8 cellular contexts compared by ENCODE assay signal in the genomic region with DNA sequence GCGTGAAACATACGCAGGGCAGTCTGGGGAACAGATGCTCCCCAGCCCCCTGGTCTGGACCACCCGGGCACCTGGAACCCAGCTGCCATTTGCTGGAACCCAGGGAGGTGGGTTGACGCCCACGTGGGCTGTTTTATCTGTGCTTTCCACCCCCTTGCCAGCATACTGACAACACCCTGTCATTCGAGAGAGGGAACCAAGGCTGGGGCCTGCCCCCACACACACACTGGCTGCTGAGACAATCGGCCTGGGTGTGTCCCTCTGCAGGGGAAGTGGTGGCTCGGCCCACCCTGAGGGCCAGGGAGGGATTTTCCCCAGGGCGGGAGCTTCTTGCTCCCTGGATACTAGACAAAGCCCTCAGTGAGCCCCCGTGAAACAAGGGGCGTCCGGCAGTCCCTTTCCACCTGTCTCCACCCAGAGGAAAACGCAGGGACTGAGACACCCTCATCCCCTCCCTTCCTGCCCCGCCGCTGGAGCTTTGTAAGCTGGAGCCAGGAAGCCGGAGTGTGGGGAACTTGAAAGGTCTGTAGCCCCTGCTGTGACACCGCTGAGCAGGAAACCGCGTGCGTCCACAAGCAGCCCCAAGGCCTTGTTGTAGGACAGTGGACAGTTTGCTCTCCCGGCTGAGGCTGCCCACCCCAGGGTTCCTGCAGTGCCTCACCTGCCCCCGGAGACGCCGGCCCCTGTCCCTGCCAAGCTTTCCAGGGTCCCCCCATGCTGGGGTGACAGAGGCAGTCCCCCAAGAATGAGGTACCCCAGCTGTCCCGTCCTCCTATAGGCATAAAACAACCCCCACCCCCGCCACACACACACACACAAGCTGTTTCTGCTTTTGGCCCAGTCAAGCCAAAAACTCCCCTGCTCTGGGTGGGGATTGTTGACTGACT. TPM values are rescaled to one million over a fixed set of nuclear protein-coding genes. Genes with fewer than 3 reads are reported as not detected.
DNase-seq lines count a peak whose midpoint lies in the region; TF ChIP-seq lines count a peak whose summit lies in the region.

No MANE protein-coding gene starts in this region.

- H3K4me1 ChIP-seq in left ventricle myocardium inferior (peaks cover 42% of the 10 kb centered on the region), spleen (peaks cover 16 to 60% (median 27%) of the 10 kb centered on the region in 6 donors)

- H3K36me3 ChIP-seq in left ventricle myocardium inferior = no peaks in the 10 kb centered on the region
- no peaks in the 10 kb centered on the region for H3K36me3 ChIP-seq in spleen

- H3K4me3 Mint-ChIP-seq in mesothelial cell of epicardium = no peak overlapping the region
- H3K4me3 Mint-ChIP-seq in type B pancreatic cell = no peak overlapping the region

- TF ChIP-seq CTCF in left ventricle myocardium inferior (IDR thresholded peaks at IDR 0.05; ENCODE audit: borderline replicate concordance) = peak; percentile 23
- peak in 1 of 11 experiments; percentile 17 for TF ChIP-seq CTCF in spleen (IDR thresholded peaks at IDR 0.05 in 8 of 11, conservative IDR thresholded peaks at IDR 0.05 in 3 of 11)
- TF ChIP-seq CTCF in mesothelial cell of epicardium (IDR thresholded peaks at IDR 0.05; ENCODE audit: unreplicated experiment) = no peak
- TF ChIP-seq CTCF in type B pancreatic cell (conservative IDR thresholded peaks at IDR 0.05) = no peak

- H3K4me1 Mint-ChIP-seq in mesothelial cell of epicardium (peaks cover 11% of the 10 kb centered on the region), type B pancreatic cell (ENCODE audit: unreplicated experiment) (peaks cover 11% of the 10 kb centered on the region)

- no peak overlapping the region for H3K27ac Mint-ChIP-seq in mesothelial cell of epicardium
- no peak overlapping the region for H3K27ac Mint-ChIP-seq in type B pancreatic cell

- H3K27me3 ChIP-seq in left ventricle myocardium inferior (ENCODE audit: low read depth) = no peaks in the 10 kb centered on the region
- no peaks in the 10 kb centered on the region for H3K27me3 ChIP-seq in spleen (replicated peaks in 1 of 7)

- peak; percentile 18 for DNase-seq in DMS153 treated with DMSO at 0.1 percent for 48 hours (lab: John Stamatoyannopoulos, UW; ENCODE audit: unreplicated experiment)
- no peak for DNase-seq in DMS153 (lab: John Stamatoyannopoulos, UW)
- DNase-seq in activated T-cell treated with anti-CD3 and anti-CD28 coated beads for 48 hours (ENCODE audit: low read depth) = peak; percentile 33
- peak; percentile 73 for DNase-seq in left ventricle myocardium inferior
- peak; percentile 94 for DNase-seq in spleen
- DNase-seq in mesothelial cell of epicardium (ENCODE audit: low spot score in 2 of 2, unreplicated experiment in 2 of 2) = no peak
- no peak for DNase-seq in type B pancreatic cell (ENCODE audit: extremely low spot score, unreplicated experiment)

- no peaks in the 10 kb centered on the region for H3K36me3 Mint-ChIP-seq in mesothelial cell of epicardium
- H3K36me3 Mint-ChIP-seq in type B pancreatic cell = no peaks in the 10 kb centered on the region

- no peak for TF ChIP-seq POLR2A in spleen (IDR thresholded peaks at IDR 0.05)

- 16 to 20% (median 16%) methylated on average over 15 to 26 of the region's 26 CpGs for WGBS in spleen, 5 donors

- H3K4me3 ChIP-seq in left ventricle myocardium inferior = peak overlapping the region; percentile 36
- peak overlapping the region in 3 of 8 donors; percentile 21 to 57 (median 21) for H3K4me3 ChIP-seq in spleen

- H3K27me3 Mint-ChIP-seq in mesothelial cell of epicardium (ENCODE audit: low read depth) (no peaks in the 10 kb centered on the region), type B pancreatic cell (no peaks in the 10 kb centered on the region)

- H3K9me3 ChIP-seq in left ventricle myocardium inferior (replicated peaks) (peaks cover 5% of the 10 kb centered on the region), spleen (no peaks in the 10 kb centered on the region)

- H3K9me3 Mint-ChIP-seq in mesothelial cell of epicardium (no peaks in the 10 kb centered on the region), type B pancreatic cell (no peaks in the 10 kb centered on the region)

- TF ChIP-seq EP300 in Ishikawa (IDR thresholded peaks at IDR 0.05; ENCODE audit: borderline replicate concordance) = no peak

- H3K27ac ChIP-seq in left ventricle myocardium inferior (replicated peaks) = peak overlapping the region; percentile 91
- peak overlapping the region; percentile 3 to 84 (median 80) for H3K27ac ChIP-seq in spleen

- TF ChIP-seq RAD21 in Ishikawa (IDR thresholded peaks at IDR 0.05; ENCODE audit: low read depth) = no peak

- intact Hi-C loops in left ventricle myocardium inferior (cut with micrococcal nuclease) = no loop called here
- intact Hi-C loops in spleen (cut with DNase I; ENCODE audit: low total_unique reads) = no loop called here

TF ChIP-seq in Ishikawa, 13 proteins besides CTCF, POLR2A, EP300 and RAD21:
- TF ChIP-seq, protein P1, sequence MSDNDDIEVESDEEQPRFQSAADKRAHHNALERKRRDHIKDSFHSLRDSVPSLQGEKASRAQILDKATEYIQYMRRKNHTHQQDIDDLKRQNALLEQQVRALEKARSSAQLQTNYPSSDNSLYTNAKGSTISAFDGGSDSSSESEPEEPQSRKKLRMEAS (IDR thresholded peaks at IDR 0.05) = peak; percentile 58; the same call in 1 of the 2 replicates
- no peak for TF ChIP-seq NFIC (IDR thresholded peaks at IDR 0.05)
- TF ChIP-seq TAF1 (IDR thresholded peaks at IDR 0.05; ENCODE audit: low read depth) = no peak
- TF ChIP-seq EGR1 (IDR thresholded peaks at IDR 0.05) = no peak
- TF ChIP-seq TEAD4 (IDR thresholded peaks at IDR 0.05) = no peak
- no peak for TF ChIP-seq CEBPB (IDR thresholded peaks at IDR 0.05)
- TF ChIP-seq TCF12 (IDR thresholded peaks at IDR 0.05; ENCODE audit: low read depth) = no peak
- TF ChIP-seq, protein P2, sequence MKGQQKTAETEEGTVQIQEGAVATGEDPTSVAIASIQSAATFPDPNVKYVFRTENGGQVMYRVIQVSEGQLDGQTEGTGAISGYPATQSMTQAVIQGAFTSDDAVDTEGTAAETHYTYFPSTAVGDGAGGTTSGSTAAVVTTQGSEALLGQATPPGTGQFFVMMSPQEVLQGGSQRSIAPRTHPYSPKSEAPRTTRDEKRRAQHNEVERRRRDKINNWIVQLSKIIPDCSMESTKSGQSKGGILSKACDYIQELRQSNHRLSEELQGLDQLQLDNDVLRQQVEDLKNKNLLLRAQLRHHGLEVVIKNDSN (IDR thresholded peaks at IDR 0.05) = no peak; the same call in 1 of the 2 replicates
- TF ChIP-seq FOXM1 (IDR thresholded peaks at IDR 0.05; ENCODE audit: borderline replicate concordance, low read depth) = no peak; the same call in 1 of the 2 replicates
- TF ChIP-seq CREB1 (IDR thresholded peaks at IDR 0.05; ENCODE audit: low read depth) = no peak
- TF ChIP-seq, protein P3, sequence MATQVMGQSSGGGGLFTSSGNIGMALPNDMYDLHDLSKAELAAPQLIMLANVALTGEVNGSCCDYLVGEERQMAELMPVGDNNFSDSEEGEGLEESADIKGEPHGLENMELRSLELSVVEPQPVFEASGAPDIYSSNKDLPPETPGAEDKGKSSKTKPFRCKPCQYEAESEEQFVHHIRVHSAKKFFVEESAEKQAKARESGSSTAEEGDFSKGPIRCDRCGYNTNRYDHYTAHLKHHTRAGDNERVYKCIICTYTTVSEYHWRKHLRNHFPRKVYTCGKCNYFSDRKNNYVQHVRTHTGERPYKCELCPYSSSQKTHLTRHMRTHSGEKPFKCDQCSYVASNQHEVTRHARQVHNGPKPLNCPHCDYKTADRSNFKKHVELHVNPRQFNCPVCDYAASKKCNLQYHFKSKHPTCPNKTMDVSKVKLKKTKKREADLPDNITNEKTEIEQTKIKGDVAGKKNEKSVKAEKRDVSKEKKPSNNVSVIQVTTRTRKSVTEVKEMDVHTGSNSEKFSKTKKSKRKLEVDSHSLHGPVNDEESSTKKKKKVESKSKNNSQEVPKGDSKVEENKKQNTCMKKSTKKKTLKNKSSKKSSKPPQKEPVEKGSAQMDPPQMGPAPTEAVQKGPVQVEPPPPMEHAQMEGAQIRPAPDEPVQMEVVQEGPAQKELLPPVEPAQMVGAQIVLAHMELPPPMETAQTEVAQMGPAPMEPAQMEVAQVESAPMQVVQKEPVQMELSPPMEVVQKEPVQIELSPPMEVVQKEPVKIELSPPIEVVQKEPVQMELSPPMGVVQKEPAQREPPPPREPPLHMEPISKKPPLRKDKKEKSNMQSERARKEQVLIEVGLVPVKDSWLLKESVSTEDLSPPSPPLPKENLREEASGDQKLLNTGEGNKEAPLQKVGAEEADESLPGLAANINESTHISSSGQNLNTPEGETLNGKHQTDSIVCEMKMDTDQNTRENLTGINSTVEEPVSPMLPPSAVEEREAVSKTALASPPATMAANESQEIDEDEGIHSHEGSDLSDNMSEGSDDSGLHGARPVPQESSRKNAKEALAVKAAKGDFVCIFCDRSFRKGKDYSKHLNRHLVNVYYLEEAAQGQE (IDR thresholded peaks at IDR 0.05; ENCODE audit: low read depth) = no peak
- 0 out of 2 replicates have a peak, but pooled peaks have one; percentile 66 for TF ChIP-seq ZBTB7A (IDR thresholded peaks at IDR 0.05; ENCODE audit: low read depth)

RNA-seq across cellular contexts. Expression of a gene that starts 14.1 kb away (rescaled TPM):
- 20.8 TPM for total RNA-seq in left ventricle myocardium inferior
- total RNA-seq in spleen = 10 to 100 TPM; 18.3 to 46.1 (median 33.5) TPM
- polyA plus RNA-seq in spleen = 10 to 100 TPM in 1 of 3 donors, 1 to 10 TPM in 2; 5.4 to 13.3 (median 8.0) TPM
- 14.0 to 15.8 TPM (median 14.5 TPM) in 3 replicates for total RNA-seq in mesothelial cell of epicardium
- total RNA-seq in type B pancreatic cell (ENCODE audit: low replicate concordance) = 11.8 and 13.1 TPM in 2 replicates

RNA-seq across cellular contexts. Expression of a gene that starts 51.0 kb away (rescaled TPM):
- 3.3 TPM for total RNA-seq in left ventricle myocardium inferior
- total RNA-seq in spleen = 1 to 10 TPM in 6 of 7 donors, under 1 TPM in 1; 0.97 to 2.9 (median 1.7) TPM
- polyA plus RNA-seq in spleen = under 1 TPM; 0.38 to 0.56 (median 0.43) TPM
- total RNA-seq in mesothelial cell of epicardium = 1.3 to 1.4 TPM (median 1.3 TPM) in 3 replicates
- total RNA-seq in type B pancreatic cell (ENCODE audit: low replicate concordance) = 0.79 and 0.94 TPM in 2 replicates

Comparison
In these comparisons a context has a peak if more than half of its experiments do, and no peak if none do; other contexts are left out.
1. DNase-seq: peak in DMS153 treated with DMSO at 0.1 percent for 48 hours (single experiment), activated T-cell treated with anti-CD3 and anti-CD28 coated beads for 48 hours (single experiment), left ventricle myocardium inferior (single experiment) and spleen (single experiment); none in DMS153 (single experiment), mesothelial cell of epicardium (0 of 2) and type B pancreatic cell (single experiment).